ENCODE assay signal across 17 cellular contexts in the genomic region with DNA sequence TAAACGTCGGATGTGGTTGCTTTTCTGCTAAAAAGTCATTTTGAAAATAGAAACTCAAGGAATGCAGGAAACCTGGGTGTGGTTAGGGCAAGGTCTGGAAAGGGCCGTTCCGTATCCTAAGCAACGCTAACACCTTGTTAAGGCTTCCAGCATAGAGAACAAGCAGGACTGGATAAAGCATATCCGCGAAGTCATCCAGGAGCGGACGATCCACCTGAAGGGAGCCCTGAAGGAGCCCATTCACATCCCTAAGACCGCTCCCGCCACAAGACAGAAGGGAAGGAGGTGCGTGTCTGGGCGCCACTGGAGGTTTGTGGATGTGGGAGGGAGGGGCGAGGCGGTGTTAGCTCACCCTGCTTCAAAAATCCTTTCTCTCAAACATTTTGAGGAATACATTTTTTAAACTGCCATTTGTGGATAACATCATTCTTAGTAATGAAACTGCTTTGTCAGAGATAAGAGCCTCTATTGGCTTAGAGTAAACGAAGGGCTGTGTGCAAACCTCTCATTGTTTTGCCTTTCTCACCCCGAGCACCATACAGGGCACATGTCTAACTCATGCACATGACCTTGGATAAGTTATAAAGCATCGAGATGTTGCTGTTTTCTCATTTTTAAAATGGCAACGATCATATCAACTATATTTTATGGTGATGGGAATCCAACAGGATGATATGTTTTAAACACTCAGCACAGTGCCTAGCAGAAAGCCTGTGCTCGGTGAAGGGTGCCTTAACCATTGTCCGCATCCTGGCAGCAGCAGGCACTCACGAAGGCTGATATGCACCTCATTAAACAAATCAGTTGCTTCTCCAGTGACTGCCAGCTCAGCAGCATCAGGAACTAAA.
DNase-seq lines count a peak whose midpoint lies in the region; FAIRE-seq and TF ChIP-seq lines count a peak whose summit lies in the region.
"Had no signal": no experiment of that assay in that cellular context is flagged by ENCODE, and none has a peak within 500 bp of the region (broad histone marks: within the 10 kb centered on the region; RNA-seq: fewer than 3 reads in every experiment).

No MANE protein-coding gene starts in this region.

- WGBS in esophagus squamous epithelium, 2 donors = 87 to 88% methylated on average over 22 of the region's 22 CpGs
- WGBS in small intestine, 3 donors = 66 to 90% (median 80%) methylated on average over 22 of the region's 22 CpGs

- H3K9me3 Mint-ChIP-seq in T-helper 2 cell treated with Interferon-gamma antibody and Interleukin-4, amounts not matched to agents 5 μg/mL and 100 μg/mL, for 36 hours = peaks cover 15% of the 10 kb centered on the region

- peaks cover 38% of the 10 kb centered on the region for H3K4me1 Mint-ChIP-seq in T-helper 2 cell treated with Interferon-gamma antibody and Interleukin-4, amounts not matched to agents 5 μg/mL and 100 μg/mL, for 36 hours (ENCODE audit: low read depth)

- H3K4me1 ChIP-seq in esophagus squamous epithelium (peaks cover 0 to 22% (median 0%) of the 10 kb centered on the region in 3 donors), small intestine (ENCODE audit: control insufficient read depth in 2 of 2, insufficient read depth in 1 of 2, low read depth in 1 of 2, low read length in 1 of 2) (no peaks in the 10 kb centered on the region)
- H3K4me1 ChIP-seq: BLaER1 had no signal

- H3K36me3 ChIP-seq in esophagus squamous epithelium = peaks cover 0 to 68% (median 11%) of the 10 kb centered on the region in 3 donors
- H3K36me3 ChIP-seq in small intestine (ENCODE audit: control insufficient read depth in 2 of 2, insufficient read depth in 2 of 2, low read length in 2 of 2) = peaks cover 5 to 10% of the 10 kb centered on the region in 2 donors

- H3K36me3 Mint-ChIP-seq in T-helper 2 cell treated with Interferon-gamma antibody and Interleukin-4, amounts not matched to agents 5 μg/mL and 100 μg/mL, for 36 hours (ENCODE audit: low read depth) = peaks cover 7% of the 10 kb centered on the region

- no peak for TF ChIP-seq CTCF in esophagus squamous epithelium (IDR thresholded peaks at IDR 0.05)
- TF ChIP-seq CTCF in foreskin fibroblast (IDR thresholded peaks at IDR 0.05; ENCODE audit: low read depth, low read length) = no peak

- peak overlapping the region in 3 of 4 donors; percentile 66 to 69 (median 67) for H3K27ac ChIP-seq in esophagus squamous epithelium
- H3K27ac ChIP-seq in small intestine (ENCODE audit: low read depth in 1 of 2, low read length in 1 of 2) = no peak overlapping the region
- H3K27ac ChIP-seq: BLaER1 had no signal

- H3K27me3 ChIP-seq in esophagus squamous epithelium (no peaks in the 10 kb centered on the region), small intestine (ENCODE audit: control insufficient read depth in 2 of 2, insufficient read depth in 2 of 2, low read length in 2 of 2) (no peaks in the 10 kb centered on the region)
- H3K27me3 ChIP-seq: ascending aorta, BLaER1 had no signal

- no peak overlapping the region for H3K27ac Mint-ChIP-seq in T-helper 2 cell treated with Interferon-gamma antibody and Interleukin-4, amounts not matched to agents 5 μg/mL and 100 μg/mL, for 36 hours
- H3K27ac Mint-ChIP-seq: activated CD8-positive, alpha-beta T cell treated with anti-CD3 and anti-CD28 coated beads for 36 hours; activated T-helper 17 cell treated with anti-CD3 and anti-CD28 coated beads, Interleukin-2, amount 50 U/mL, for 72 hours had no signal

- TF ChIP-seq POLR2A in esophagus squamous epithelium (IDR thresholded peaks at IDR 0.05) = no peak
- no peak for TF ChIP-seq POLR2A in H54 (IDR thresholded peaks at IDR 0.05; ENCODE audit: low read depth, low read length)

- FAIRE-seq in small intestine (lab: Jason Lieb, UNC) (no peak), H54 (lab: Jason Lieb, UNC) (no peak)

- no peaks in the 10 kb centered on the region for H3K27me3 Mint-ChIP-seq in T-helper 2 cell treated with Interferon-gamma antibody and Interleukin-4, amounts not matched to agents 5 μg/mL and 100 μg/mL, for 36 hours (ENCODE audit: low read depth)
- H3K27me3 Mint-ChIP-seq: activated CD8-positive, alpha-beta T cell treated with anti-CD3 and anti-CD28 coated beads for 36 hours had no signal

- intact Hi-C loops in esophagus squamous epithelium (cut with DNase I) = no loop called here

- H3K4me3 ChIP-seq in esophagus squamous epithelium (no peak overlapping the region), small intestine (ENCODE audit: low read depth in 1 of 2, low read length in 2 of 2) (no peak overlapping the region), foreskin fibroblast (ENCODE audit: low read depth in 1 of 2, low read length in 2 of 2) (no peak overlapping the region)
- H3K4me3 ChIP-seq: ascending aorta, BLaER1 had no signal

- H3K9me3 ChIP-seq in esophagus squamous epithelium = no peaks in the 10 kb centered on the region
- no peaks in the 10 kb centered on the region for H3K9me3 ChIP-seq in small intestine (ENCODE audit: control insufficient read depth, low read depth)
- H3K9me3 ChIP-seq: ascending aorta had no signal

- DNase-seq in HS-5 (ENCODE audit: low read depth) (peak; percentile 35), esophagus squamous epithelium (lab: John Stamatoyannopoulos, UW) (no peak), small intestine (peak; percentile 65), foreskin fibroblast (no peak), NCI-H1048 (lab: John Stamatoyannopoulos, UW) (no peak), H54 (ENCODE audit: insufficient read length, low spot score) (no peak)
- DNase-seq in T-helper 2 cell treated with Interferon-gamma antibody and Interleukin-4, amounts not matched to agents 5 μg/mL and 100 μg/mL, for 36 hours (ENCODE audit: low spot score) = no peak
- no peak for DNase-seq in activated CD4-positive, CD25-positive, alpha-beta regulatory T cell treated with anti-CD3 and anti-CD28 coated beads, Interleukin-2, amount 50 U/mL, for 72 hours
- DNase-seq: activated CD8-positive, alpha-beta T cell treated with anti-CD3 and anti-CD28 coated beads for 36 hours; DMS79 treated with DMSO at 0.1 percent for 48 hours; effector CD4-positive, alpha-beta T cell; NCI-H187; posterior cingulate gyrus; stimulated activated CD4-positive, alpha-beta T cell treated with anti-CD3 and anti-CD28 coated beads, Interleukin-15, amount 100 ng/mL, for 24 hours had no signal

- H3K4me3 Mint-ChIP-seq in T-helper 2 cell treated with Interferon-gamma antibody and Interleukin-4, amounts not matched to agents 5 μg/mL and 100 μg/mL, for 36 hours = peak overlapping the region; percentile 45
- H3K4me3 Mint-ChIP-seq: activated CD8-positive, alpha-beta T cell treated with anti-CD3 and anti-CD28 coated beads for 36 hours; activated T-helper 17 cell treated with anti-CD3 and anti-CD28 coated beads, Interleukin-2, amount 50 U/mL, for 72 hours had no signal

Comparison
In these comparisons a context has a peak if more than half of its experiments do, and no peak if none do; other contexts are left out.
1. DNase-seq: peak in HS-5 (single experiment) and small intestine (single experiment); none in T-helper 2 cell treated with Interferon-gamma antibody and Interleukin-4, amounts not matched to agents 5 μg/mL and 100 μg/mL, for 36 hours (single experiment), esophagus squamous epithelium (single experiment), activated CD4-positive, CD25-positive, alpha-beta regulatory T cell treated with anti-CD3 and anti-CD28 coated beads, Interleukin-2, amount 50 U/mL, for 72 hours (single experiment), foreskin fibroblast (0 of 2), NCI-H1048 (single experiment) and H54 (single experiment).
2. H3K27ac ChIP-seq: peak in esophagus squamous epithelium (3 of 4); none in small intestine (0 of 2).